ENCODE assay signal across 16 cellular contexts in the genomic region with DNA sequence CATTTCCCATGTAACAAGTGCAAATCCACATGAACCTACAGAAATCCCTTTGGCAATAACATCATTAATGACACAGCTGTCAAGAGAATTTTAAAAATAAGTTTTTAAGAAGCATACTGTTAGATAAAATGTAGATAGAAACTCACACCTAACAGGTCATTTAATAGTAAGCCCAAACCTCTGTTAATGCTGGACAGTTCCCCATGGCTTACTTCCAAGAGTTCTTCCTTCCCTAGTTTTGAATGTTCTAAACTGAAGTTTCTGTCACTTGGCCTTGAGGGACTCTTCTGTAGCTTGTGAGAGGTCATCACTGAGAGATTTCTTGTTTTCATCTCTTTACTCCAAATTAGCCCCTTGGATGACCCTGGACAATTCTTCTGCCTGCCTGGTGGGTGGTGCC. TPM values are rescaled to one million over a fixed set of nuclear protein-coding genes. Genes with fewer than 3 reads are reported as not detected.
DNase-seq lines count a peak whose midpoint lies in the region; ATAC-seq and TF ChIP-seq lines count a peak whose summit lies in the region.
"Had no signal": no experiment of that assay in that cellular context is flagged by ENCODE, and none has a peak within 500 bp of the region (broad histone marks: within the 10 kb centered on the region; RNA-seq: fewer than 3 reads in every experiment).

No MANE protein-coding gene starts in this region.

- CTCF ChIA-PET in HCT116 (lab: Charles Lee), result no interaction called here

- RAD21 ChIA-PET in HCT116 (lab: Charles Lee; ENCODE audit: low non-redundant PET in 1 of 2, low total read pairs in 2 of 2, uncharacterized antibody in 2 of 2, unreplicated experiment in 2 of 2), result no interaction called here

- H3K9me3 Mint-ChIP-seq in GM23338, result no peaks in the 10 kb centered on the region
- H3K9me3 Mint-ChIP-seq: CD4-positive, alpha-beta T cell had no signal

- H3K27ac ChIP-seq in GM23338 (ENCODE audit: low read depth) (no peak overlapping the region), HCT116 (ENCODE audit: low read depth, low read length) (no peak overlapping the region), Karpas-422 (ENCODE audit: low read length) (no peak overlapping the region)
- H3K27ac ChIP-seq: C4-2B, GM23248 had no signal

- H3K4me3 Mint-ChIP-seq in GM23338, result no peak overlapping the region
- H3K4me3 Mint-ChIP-seq: CD4-positive, alpha-beta T cell had no signal

- ATAC-seq in GM23338 (no peak), HCT116 (no peak), esophagus mucosa (no peak), sciatic nerve (no peak)

- no peak for TF ChIP-seq POLR2A in HCT116 (IDR thresholded peaks at IDR 0.05; ENCODE audit: borderline replicate concordance, extremely low read depth, insufficient read depth, insufficient read length)

- POLR2A ChIA-PET in HCT116 (lab: Charles Lee), result no interaction called here

- intact Hi-C loops in HCT116 (cut with micrococcal nuclease), result no loop called here
- intact Hi-C loops in sciatic nerve (cut with DNase I), result no loop called here

- DNase-seq in GM23338 (ENCODE audit: low spot score) (no peak), HCT116 (ENCODE audit: low read depth, low spot score) (no peak), RKO (ENCODE audit: low spot score) (peak; percentile 8), fibroblast of pulmonary artery (ENCODE audit: low read depth) (peak; percentile 7), Karpas-422 (no peak), globus pallidus (ENCODE audit: low spot score) (no peak), sciatic nerve (ENCODE audit: low spot score) (no peak)
- DNase-seq: ACHN; Caco-2; CD4-positive, alpha-beta T cell; GM23248; HCEC 1CT; IMR-90 had no signal

- no peak overlapping the region for H3K27ac Mint-ChIP-seq in GM23338
- H3K27ac Mint-ChIP-seq: CD4-positive, alpha-beta T cell had no signal

- H3K9me3 ChIP-seq in HCT116 (ENCODE audit: control insufficient read depth in 1 of 2, insufficient read depth in 1 of 2, low read depth in 1 of 2, low read length in 2 of 2), result no peaks in the 10 kb centered on the region
- H3K9me3 ChIP-seq in Karpas-422 (ENCODE audit: low read length), result no peaks in the 10 kb centered on the region
- H3K9me3 ChIP-seq: Caco-2 had no signal

- no peak for TF ChIP-seq CTCF in GM23338 (conservative IDR thresholded peaks at IDR 0.05; ENCODE audit: low read depth in 2 of 2)
- TF ChIP-seq CTCF in HCT116 (IDR thresholded peaks at IDR 0.05 in 2 of 3, conservative IDR thresholded peaks at IDR 0.05 in 1 of 3; ENCODE audit: borderline replicate concordance in 1 of 3, insufficient read depth in 1 of 3, low read depth in 2 of 3, low read length in 2 of 3), result no peak
- no peak for TF ChIP-seq CTCF in fibroblast of pulmonary artery (IDR thresholded peaks at IDR 0.05; ENCODE audit: low read length, missing control alignments)

- H2AFZ ChIP-seq in GM23338, result no peak overlapping the region
- no peak overlapping the region for H2AFZ ChIP-seq in HCT116 (ENCODE audit: low read depth, low read length, poor library complexity, severe bottlenecking)
- no peak overlapping the region for H2AFZ ChIP-seq in Karpas-422 (ENCODE audit: low read length)
- H2AFZ ChIP-seq: GM23248 had no signal

- H3K9me2 ChIP-seq in GM23338 (ENCODE audit: insufficient read depth), result no peaks in the 10 kb centered on the region
- no peaks in the 10 kb centered on the region for H3K9me2 ChIP-seq in HCT116 (ENCODE audit: insufficient read depth)
- no peaks in the 10 kb centered on the region for H3K9me2 ChIP-seq in Karpas-422 (replicated peaks; ENCODE audit: insufficient read depth, low read length)

- no peaks in the 10 kb centered on the region for H3K79me2 ChIP-seq in GM23338 (replicated peaks; ENCODE audit: insufficient read depth)
- H3K79me2 ChIP-seq in HCT116 (ENCODE audit: insufficient read depth, low read length), result no peaks in the 10 kb centered on the region
- no peaks in the 10 kb centered on the region for H3K79me2 ChIP-seq in Karpas-422 (ENCODE audit: low read length)

- peaks cover 5% of the 10 kb centered on the region for H3K27me3 Mint-ChIP-seq in GM23338 (ENCODE audit: insufficient read depth, low read depth, poor library complexity)

- H3K27me3 ChIP-seq in GM23338 (ENCODE audit: insufficient read depth) (peaks cover 10% of the 10 kb centered on the region), HCT116 (ENCODE audit: insufficient read depth, low read length) (peaks cover 21% of the 10 kb centered on the region), Karpas-422 (ENCODE audit: low read length) (no peaks in the 10 kb centered on the region)

- H3K36me3 ChIP-seq in GM23338 (ENCODE audit: insufficient read depth) (no peaks in the 10 kb centered on the region), HCT116 (ENCODE audit: control insufficient read depth in 1 of 2, insufficient read depth in 2 of 2, low read length in 2 of 2) (no peaks in the 10 kb centered on the region), Karpas-422 (ENCODE audit: insufficient read depth, low read length) (no peaks in the 10 kb centered on the region)

- H3K9ac ChIP-seq in HCT116 (ENCODE audit: low read length) (no peak overlapping the region), Karpas-422 (ENCODE audit: low read length) (no peak overlapping the region)
- H3K9ac ChIP-seq: GM23248 had no signal

- BruUV-seq in HCT116 (replicated peaks; lab: Mats Ljungman, UMichigan), result no TSS peak

- H4K20me1 ChIP-seq in GM23338 (replicated peaks; ENCODE audit: insufficient read depth) (no peaks in the 10 kb centered on the region), HCT116 (ENCODE audit: insufficient read depth) (no peaks in the 10 kb centered on the region), Karpas-422 (ENCODE audit: insufficient read depth, low read depth, low read length) (no peaks in the 10 kb centered on the region)

- H3K36me3 Mint-ChIP-seq in GM23338 (ENCODE audit: low read depth), result no peaks in the 10 kb centered on the region

- no peaks in the 10 kb centered on the region for H3F3A ChIP-seq in GM23338 (replicated peaks; ENCODE audit: low read depth)

- H3K4me2 ChIP-seq in GM23338, result no peak overlapping the region
- H3K4me2 ChIP-seq in HCT116 (ENCODE audit: low read length), result no peak overlapping the region
- no peak overlapping the region for H3K4me2 ChIP-seq in Karpas-422 (ENCODE audit: low read depth, low read length, poor library complexity, severe bottlenecking)

- no peak for TF ChIP-seq RAD21 in HCT116 (IDR thresholded peaks at IDR 0.05; ENCODE audit: low read depth)

- H3K4me1 ChIP-seq in GM23338 (ENCODE audit: insufficient read depth) (no peaks in the 10 kb centered on the region; the same call in 1 of the 2 replicates), HCT116 (ENCODE audit: control insufficient read depth in 1 of 2, insufficient read depth in 2 of 2, low read length in 2 of 2) (no peaks in the 10 kb centered on the region), Karpas-422 (ENCODE audit: low read length) (no peaks in the 10 kb centered on the region)
- H3K4me1 ChIP-seq: Caco-2 had no signal

- no peak overlapping the region for H3K4me3 ChIP-seq in GM23338
- no peak overlapping the region for H3K4me3 ChIP-seq in HCT116 (replicated peaks in 1 of 2; ENCODE audit: low read depth in 1 of 2, low read length in 2 of 2)
- no peak overlapping the region for H3K4me3 ChIP-seq in fibroblast of pulmonary artery (replicated peaks; ENCODE audit: low read depth, low read length)
- H3K4me3 ChIP-seq in Karpas-422 (ENCODE audit: low read length), result no peak overlapping the region
- H3K4me3 ChIP-seq: GM23248 had no signal

- H3K4me1 Mint-ChIP-seq in GM23338, result peaks cover 3% of the 10 kb centered on the region; the same call in 2 of the 3 replicates

TF ChIP-seq in HCT116, 20 proteins besides CTCF, POLR2A, EP300 and RAD21:
- TF ChIP-seq EGR1 (IDR thresholded peaks at IDR 0.05; ENCODE audit: low read depth) (no peak), REST (IDR thresholded peaks at IDR 0.05; ENCODE audit: low read depth) (peak; percentile 36)

RNA-seq across cellular contexts. Expression of gene OTX2, which starts 22.7 kb away (rescaled TPM):
- total RNA-seq in GM23338 (2014; rRNA removed; shearing (Covaris generic)), result 21.2 and 23.9 TPM in 2 replicates
- 13.6 and 16.5 TPM in 2 replicates for polyA plus RNA-seq in GM23338 (2016; fragmentation: Nextera tagmentation; extraction: Ambion mirVana)
- total RNA-seq in HCT116 (2021; ENCODE audit: unreplicated experiment) (not detected), esophagus mucosa (not detected), sciatic nerve (not detected)
- not detected in 2 replicates for polyA plus RNA-seq in HCT116 (2012)
- not detected in 2 replicates for total RNA-seq in Karpas-422 (2014; rRNA removed; shearing (Covaris generic); ENCODE audit: low replicate concordance)
- total RNA-seq: Caco-2; CD4-positive, alpha-beta T cell; GM23248; IMR-90 had no signal
- polyA plus RNA-seq: BJ, GM23248, IMR-90 had no signal

Comparison
In these comparisons a context has a peak if more than half of its experiments do, and no peak if none do; other contexts are left out.
1. DNase-seq: peak in RKO (single experiment) and fibroblast of pulmonary artery (single experiment); none in GM23338 (single experiment), HCT116 (single experiment), Karpas-422 (single experiment), globus pallidus (single experiment) and sciatic nerve (single experiment).
2. RNA of gene OTX2, which starts 22.7 kb away (total RNA-seq): 21.2 to 23.9 TPM in GM23338; not detected in HCT116 (single experiment), not detected in Karpas-422, not detected in esophagus mucosa (single experiment) and not detected in sciatic nerve (single experiment); every median in the first group is over 10 times any median in the second.